9 cellular contexts compared by ENCODE assay signal in the genomic region with DNA sequence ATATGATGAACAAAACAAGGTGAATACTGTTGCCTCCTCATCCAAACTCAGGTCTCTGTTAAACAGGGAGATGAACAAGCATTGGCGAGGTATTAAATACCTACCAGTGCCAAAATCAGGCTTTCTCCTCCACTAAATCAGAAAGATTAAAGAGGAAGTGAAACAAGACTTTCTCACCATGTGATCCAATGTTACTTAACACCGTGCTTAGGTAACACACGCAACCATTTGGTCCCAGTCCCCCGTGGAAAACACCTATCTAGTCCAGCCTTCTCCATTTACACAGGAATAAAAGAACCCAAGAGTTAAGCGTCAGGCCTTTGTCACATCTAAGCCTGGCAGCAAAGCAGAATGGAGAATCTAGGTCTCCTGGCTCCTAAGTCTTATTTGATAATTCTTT. TPM values are rescaled to one million over a fixed set of nuclear protein-coding genes. Genes with fewer than 3 reads are reported as not detected.
A peak's percentile ranks its signal among the peaks of the same experiment; 100 is the strongest.
DNase-seq lines count a peak whose midpoint lies in the region; ATAC-seq and TF ChIP-seq lines count a peak whose summit lies in the region.
"Had no signal": no experiment of that assay in that cellular context is flagged by ENCODE, and none has a peak within 500 bp of the region (broad histone marks: within the 10 kb centered on the region; RNA-seq: fewer than 3 reads in every experiment).

No MANE protein-coding gene starts in this region.

- H3K9me3 ChIP-seq in osteoblast (ENCODE audit: low read depth, low read length) (no peaks in the 10 kb centered on the region), WERI-Rb-1 (ENCODE audit: severe bottlenecking) (no peaks in the 10 kb centered on the region)

- H3K4me1 ChIP-seq in osteoblast (ENCODE audit: insufficient read depth, low read length) = no peaks in the 10 kb centered on the region

- H3K27ac ChIP-seq in osteoblast (ENCODE audit: low read depth, low read length) (no peak overlapping the region), WERI-Rb-1 (no peak overlapping the region)
- H3K27ac ChIP-seq: skin epidermis had no signal

- peak; percentile 16 for DNase-seq in GM19238 (ENCODE audit: insufficient read length, low spot score)
- no peak for DNase-seq in osteoblast (ENCODE audit: insufficient read length, low spot score, missing footprints)
- no peak for DNase-seq in ecto neural progenitor cell (ENCODE audit: low spot score)
- DNase-seq in putamen (ENCODE audit: low spot score) = no peak
- DNase-seq in WERI-Rb-1 = no peak
- DNase-seq in NCI-H1694 treated with DMSO at 0.1 percent for 48 hours (lab: John Stamatoyannopoulos, UW) = no peak

- no peak overlapping the region for H3K4me3 ChIP-seq in osteoblast (ENCODE audit: insufficient read depth, low read length)
- H3K4me3 ChIP-seq in WERI-Rb-1 (ENCODE audit: low read depth, low read length) = no peak overlapping the region
- H3K4me3 ChIP-seq: skin epidermis had no signal

- H3K36me3 ChIP-seq in osteoblast (ENCODE audit: insufficient read depth, low read length) = no peaks in the 10 kb centered on the region
- no peaks in the 10 kb centered on the region for H3K36me3 ChIP-seq in WERI-Rb-1

- peak; percentile 93 for ATAC-seq in HG02759 (IDR thresholded peaks at IDR 0.05; ENCODE audit: unreplicated experiment)
- peak; percentile 93 for ATAC-seq in HG03571 (IDR thresholded peaks at IDR 0.05; ENCODE audit: unreplicated experiment)

- no peaks in the 10 kb centered on the region for H4K20me1 ChIP-seq in osteoblast (ENCODE audit: insufficient read depth, low read length)

- H2AFZ ChIP-seq in osteoblast (ENCODE audit: low read length) = peak overlapping the region; percentile 9

- peaks cover 7% of the 10 kb centered on the region for H3K79me2 ChIP-seq in osteoblast (ENCODE audit: insufficient read depth, low read length)

- H3K4me2 ChIP-seq in osteoblast (ENCODE audit: insufficient read depth, low read length) = no peak overlapping the region

- no peaks in the 10 kb centered on the region for H3K27me3 ChIP-seq in osteoblast (ENCODE audit: insufficient read depth, low read length)
- H3K27me3 ChIP-seq in WERI-Rb-1 (ENCODE audit: insufficient read depth, low read depth, severe bottlenecking) = peaks cover 13% of the 10 kb centered on the region

- TF ChIP-seq CTCF in osteoblast (IDR thresholded peaks at IDR 0.05; ENCODE audit: extremely low read depth, low read depth, low read length) (no peak), WERI-Rb-1 (IDR thresholded peaks at IDR 0.05; ENCODE audit: low read depth, low read length) (no peak)

RNA-seq across cellular contexts. Expression of a gene that starts 34.5 kb away (rescaled TPM):
- total RNA-seq in osteoblast = 63.3 and 76.9 TPM in 2 replicates
